ENCODE assay signal across 10 cellular contexts in genomic region chr6:3390698-3391097, GRCh38.
DNase-seq lines count a peak whose midpoint lies in the region; ATAC-seq and TF ChIP-seq lines count a peak whose summit lies in the region.
"Had no signal": no experiment of that assay in that cellular context is flagged by ENCODE, and none has a peak within 500 bp of the region (broad histone marks: within the 10 kb centered on the region; RNA-seq: fewer than 3 reads in every experiment).

No MANE protein-coding gene starts in this region.

- H3K27ac ChIP-seq in right lobe of liver = peak overlapping the region; percentile 29 to 75 (median 32)
- peak overlapping the region; percentile 96 for H3K27ac ChIP-seq in temporal lobe (ENCODE audit: low read depth, low read length)

- in situ Hi-C loops in ACHN (cut with HindIII; ENCODE audit: low pct_ligation_motif_present, low pct_unique_long_range_greater_than_20kb, low sequenced_read_pairs) = no loop called here

- H3K4me1 ChIP-seq in right lobe of liver = peaks cover 0 to 42% (median 18%) of the 10 kb centered on the region in 4 donors
- H3K4me1 ChIP-seq: adrenal gland had no signal

- no peak for TF ChIP-seq CTCF in right lobe of liver (IDR thresholded peaks at IDR 0.05)

- ATAC-seq in right lobe of liver (peak in 1 of 4 donors; percentile 18), GM18520 (IDR thresholded peaks at IDR 0.05; ENCODE audit: unreplicated experiment) (no peak)

- H3K27me3 ChIP-seq in right lobe of liver = no peaks in the 10 kb centered on the region
- H3K27me3 ChIP-seq: adrenal gland had no signal

- intact Hi-C loops in right lobe of liver (cut with DNase I) = no loop called here

- H3K4me3 ChIP-seq in right lobe of liver = no peak overlapping the region
- H3K4me3 ChIP-seq: adrenal gland had no signal

- 71% methylated on average over 5 of the region's 5 CpGs for WGBS in right lobe of liver (ENCODE audit: insufficient coverage, low coverage, low lambda C conversion rate, missing lambda C conversion rate)

- H3K36me3 ChIP-seq in right lobe of liver = no peaks in the 10 kb centered on the region
- H3K36me3 ChIP-seq: adrenal gland had no signal

- DNase-seq in HT-29 (ENCODE audit: low spot score) (peak; percentile 65), dermis blood vessel endothelial cell (peak; percentile 55), right lobe of liver (peak in 2 of 3 donors; percentile 31 to 55), NCI-H1092 treated with DMSO at 0.1 percent for 48 hours (lab: John Stamatoyannopoulos, UW) (no peak), SIG-M5 treated with dmso at 0.1 percent for 504 hours (lab: John Stamatoyannopoulos, UW; ENCODE audit: unreplicated experiment) (no peak), ACHN (no peak)
- DNase-seq: activated B cell treated with CpG ODN at 0.5 μM for 24 hours had no signal

- no peak for TF ChIP-seq POLR2A in right lobe of liver (IDR thresholded peaks at IDR 0.05)

- H3K9me3 ChIP-seq in right lobe of liver = no peaks in the 10 kb centered on the region
- H3K9me3 ChIP-seq: adrenal gland had no signal

Comparison
In these comparisons a context has a peak if more than half of its experiments do, and no peak if none do; other contexts are left out.
1. DNase-seq: peak in HT-29 (single experiment), dermis blood vessel endothelial cell (single experiment) and right lobe of liver (2 of 3); none in NCI-H1092 treated with DMSO at 0.1 percent for 48 hours (single experiment), SIG-M5 treated with dmso at 0.1 percent for 504 hours (single experiment) and ACHN (single experiment).